Comparison of ENCODE assay signal across 20 cellular contexts in the genomic region with DNA sequence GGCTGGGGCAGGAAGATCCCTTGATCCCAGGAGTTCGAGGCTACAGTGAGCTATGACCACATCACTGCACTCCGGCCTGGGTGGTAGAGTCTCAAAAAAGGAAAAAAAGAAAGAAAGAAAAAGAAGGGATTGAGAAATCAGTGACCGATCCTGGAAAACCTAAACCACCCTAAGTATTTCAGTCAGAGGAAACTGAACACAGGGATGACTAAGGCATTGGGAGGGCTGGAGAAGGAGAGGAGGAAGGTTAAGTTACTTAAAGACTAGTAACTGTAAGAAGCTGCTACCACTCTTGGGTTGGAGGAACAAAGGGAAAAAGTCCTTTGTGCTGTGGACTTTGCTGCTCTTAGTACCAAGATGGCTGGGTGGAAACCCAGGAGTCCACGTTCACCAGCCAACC. TPM values are rescaled to one million over a fixed set of nuclear protein-coding genes. Genes with fewer than 3 reads are reported as not detected.
DNase-seq lines count a peak whose midpoint lies in the region; ATAC-seq and TF ChIP-seq lines count a peak whose summit lies in the region.
"Had no signal": no experiment of that assay in that cellular context is flagged by ENCODE, and none has a peak within 500 bp of the region (broad histone marks: within the 10 kb centered on the region; RNA-seq: fewer than 3 reads in every experiment).

No MANE protein-coding gene starts in this region.

- H3K4me1 ChIP-seq in osteoblast (ENCODE audit: insufficient read depth, low read length) (peaks cover 8% of the 10 kb centered on the region), esophagus muscularis mucosa (peaks cover 8 to 27% (median 22%) of the 10 kb centered on the region in 4 donors)
- H3K4me1 ChIP-seq: SJCRH30 had no signal

- ATAC-seq in GM19324 (IDR thresholded peaks at IDR 0.05; ENCODE audit: low FRiP score, unreplicated experiment): no peak

- 91% methylated on average over 4 of the region's 4 CpGs for WGBS in esophagus muscularis mucosa

- no peak overlapping the region for H2AFZ ChIP-seq in osteoblast (ENCODE audit: low read length)

- TF ChIP-seq EP300 in esophagus muscularis mucosa (IDR thresholded peaks at IDR 0.05): no peak

- peak overlapping the region; percentile 49; the same call in 1 of the 2 replicates for H3K27ac ChIP-seq in C4-2B
- no peak overlapping the region for H3K27ac ChIP-seq in osteoblast (ENCODE audit: low read depth, low read length)
- H3K27ac ChIP-seq in esophagus muscularis mucosa (replicated peaks in 1 of 4): no peak overlapping the region
- H3K27ac ChIP-seq: RWPE1, SJCRH30 had no signal

- H4K20me1 ChIP-seq in osteoblast (ENCODE audit: insufficient read depth, low read length): peaks cover 9% of the 10 kb centered on the region

- no peaks in the 10 kb centered on the region for H3K79me2 ChIP-seq in osteoblast (ENCODE audit: insufficient read depth, low read length)

- TF ChIP-seq CTCF in C4-2B (conservative IDR thresholded peaks at IDR 0.05) (no peak), fibroblast of mammary gland (conservative IDR thresholded peaks at IDR 0.05; ENCODE audit: control insufficient read depth, insufficient read depth, low read depth, low read length) (no peak), osteoblast (IDR thresholded peaks at IDR 0.05; ENCODE audit: extremely low read depth, low read depth, low read length) (no peak), esophagus muscularis mucosa (IDR thresholded peaks at IDR 0.05) (no peak)

- no peaks in the 10 kb centered on the region for H3K9me3 ChIP-seq in osteoblast (ENCODE audit: low read depth, low read length)
- H3K9me3 ChIP-seq in esophagus muscularis mucosa: no peaks in the 10 kb centered on the region
- H3K9me3 ChIP-seq: SJCRH30 had no signal

- peak overlapping the region; percentile 21 for H3K4me2 ChIP-seq in osteoblast (ENCODE audit: insufficient read depth, low read length)

- no peaks in the 10 kb centered on the region for H3K36me3 ChIP-seq in osteoblast (ENCODE audit: insufficient read depth, low read length)
- H3K36me3 ChIP-seq in esophagus muscularis mucosa: peaks cover 0 to 11% (median under 1%) of the 10 kb centered on the region in 4 donors
- H3K36me3 ChIP-seq: SJCRH30 had no signal

- TF ChIP-seq POLR2A in esophagus muscularis mucosa (IDR thresholded peaks at IDR 0.05; ENCODE audit: low read depth): no peak

- intact Hi-C loops in esophagus muscularis mucosa (cut with DNase I): no loop called here

- no peak overlapping the region for H3K4me3 ChIP-seq in fibroblast of mammary gland (ENCODE audit: control insufficient read depth, low read depth, low read length)
- H3K4me3 ChIP-seq in osteoblast (ENCODE audit: insufficient read depth, low read length): no peak overlapping the region
- H3K4me3 ChIP-seq in esophagus muscularis mucosa: no peak overlapping the region
- H3K4me3 ChIP-seq: SJCRH30 had no signal

- peak; percentile 69 for DNase-seq in NCI-H226
- DNase-seq in fibroblast of mammary gland (ENCODE audit: low read depth): peak; percentile 61
- peak; percentile 93 for DNase-seq in osteoblast (ENCODE audit: insufficient read length, low spot score, missing footprints)
- DNase-seq in NCI-H2081 (lab: John Stamatoyannopoulos, UW): no peak
- DNase-seq in esophagus muscularis mucosa (ENCODE audit: extremely low spot score): no peak
- DNase-seq in stimulated activated CD4-positive, alpha-beta T cell treated with anti-CD3 and anti-CD28 coated beads, Interleukin-4, amount 100 ng/mL, for 24 hours: no peak
- DNase-seq: Calu3; CD4-positive, alpha-beta T cell; DMS79; GDM1; MV-4-11; NCI-H1417 treated with DMSO at 0.1 percent for 48 hours; NCI-H2029 treated with DMSO at 0.1 percent for 48 hours; NCI-H526; NK-92 treated with Interleukin-12 subunit alpha and Interleukin-12 subunit beta, amount 100 ng/mL, for 24 hours; OCI-M1; SJCRH30 had no signal

- no peaks in the 10 kb centered on the region for H3K27me3 ChIP-seq in osteoblast (ENCODE audit: insufficient read depth, low read length)
- H3K27me3 ChIP-seq in esophagus muscularis mucosa: peaks cover 0 to 16% (median 5%) of the 10 kb centered on the region in 4 donors
- H3K27me3 ChIP-seq: SJCRH30 had no signal

RNA-seq across cellular contexts. Expression of a gene that starts 10.6 kb away (rescaled TPM):
- total RNA-seq in osteoblast (11.2 and 12.3 TPM in 2 replicates), esophagus muscularis mucosa (1 to 10 TPM; 4.2 to 9.1 (median 5.9) TPM)
- total RNA-seq: Calu3; CD4-positive, alpha-beta T cell; SJCRH30 had no signal

RNA-seq across cellular contexts. Expression of a gene that starts 28.6 kb away (rescaled TPM):
- 0.36 and 0.59 TPM in 2 replicates for total RNA-seq in osteoblast
- total RNA-seq in esophagus muscularis mucosa: 1 to 10 TPM; 1.2 to 2.5 (median 1.9) TPM
- total RNA-seq: Calu3 had no signal

RNA-seq across cellular contexts. Expression of a gene that starts 51.5 kb away (rescaled TPM):
- 3.2 and 3.6 TPM in 2 replicates for total RNA-seq in osteoblast
- total RNA-seq in esophagus muscularis mucosa: 10 to 100 TPM; 17.9 to 48.7 (median 30.8) TPM

Comparison
In these comparisons a context has a peak if more than half of its experiments do, and no peak if none do; other contexts are left out.
1. DNase-seq: peak in NCI-H226 (single experiment), fibroblast of mammary gland (single experiment) and osteoblast (single experiment); none in NCI-H2081 (0 of 2), esophagus muscularis mucosa (single experiment) and stimulated activated CD4-positive, alpha-beta T cell treated with anti-CD3 and anti-CD28 coated beads, Interleukin-4, amount 100 ng/mL, for 24 hours (single experiment).